16 cellular contexts compared by ENCODE assay signal in genomic region chr4:86271057-86271456, GRCh38.
DNase-seq lines count a peak whose midpoint lies in the region; ATAC-seq and TF ChIP-seq lines count a peak whose summit lies in the region.
"Had no signal": no experiment of that assay in that cellular context is flagged by ENCODE, and none has a peak within 500 bp of the region (broad histone marks: within the 10 kb centered on the region; RNA-seq: fewer than 3 reads in every experiment).

No MANE protein-coding gene starts in this region.

- H2AFZ ChIP-seq in SU-DHL-6 (ENCODE audit: low read depth, low read length, severe bottlenecking): no peak overlapping the region
- H2AFZ ChIP-seq: GM23248 had no signal

- ATAC-seq in GM19351 (IDR thresholded peaks at IDR 0.05; ENCODE audit: unreplicated experiment) (peak; percentile 43), HG03045 (IDR thresholded peaks at IDR 0.05; ENCODE audit: unreplicated experiment) (no peak)
- ATAC-seq: A549, HCT116 had no signal

- no peak for TF ChIP-seq POLR2A in uterus (IDR thresholded peaks at IDR 0.05)

- H3K79me2 ChIP-seq in SU-DHL-6 (ENCODE audit: insufficient read depth, low read length): peaks cover 25% of the 10 kb centered on the region

- TF ChIP-seq CTCF in SU-DHL-6 (IDR thresholded peaks at IDR 0.05; ENCODE audit: insufficient read depth, low read length, poor library complexity, severe bottlenecking) (no peak), uterus (IDR thresholded peaks at IDR 0.05) (no peak)

- H3K4me3 ChIP-seq in SU-DHL-6 (ENCODE audit: insufficient read depth, low read length, poor library complexity, severe bottlenecking): peak overlapping the region; percentile 14
- no peak overlapping the region for H3K4me3 ChIP-seq in uterus
- H3K4me3 ChIP-seq: A549, GM23248 had no signal

- no peaks in the 10 kb centered on the region for H3K4me1 ChIP-seq in uterus
- H3K4me1 ChIP-seq: A549, BE2C had no signal

- peak overlapping the region; percentile 91; the same call in 1 of the 2 replicates for H3K27ac ChIP-seq in SU-DHL-6 (ENCODE audit: low read depth, low read length)
- H3K27ac ChIP-seq in uterus: no peak overlapping the region
- H3K27ac ChIP-seq: A549, C4-2B, GM23248, KMS-11 had no signal

- H3K27me3 ChIP-seq in SU-DHL-6 (ENCODE audit: low read length) (no peaks in the 10 kb centered on the region), uterus (no peaks in the 10 kb centered on the region)
- H3K27me3 ChIP-seq: BE2C had no signal

- DNase-seq in HT1080 (ENCODE audit: low read depth) (peak; percentile 3), uterus (no peak), NOMO-1 treated with DMSO at 0.1 percent for 48 hours (lab: John Stamatoyannopoulos, UW; ENCODE audit: unreplicated experiment) (no peak), HuH-7 (ENCODE audit: low spot score) (no peak)
- DNase-seq: BE2C; CD4-positive, alpha-beta memory T cell; DMS153; DMS79 treated with DMSO at 0.1 percent for 48 hours; GM23248 had no signal

- no peak overlapping the region for H3K9ac ChIP-seq in SU-DHL-6 (ENCODE audit: low read length)
- H3K9ac ChIP-seq: GM23248, KMS-11 had no signal

- H3K9me3 ChIP-seq in SU-DHL-6 (ENCODE audit: insufficient read depth, low read length): no peaks in the 10 kb centered on the region
- H3K9me3 ChIP-seq in uterus: no peaks in the 10 kb centered on the region
- H3K9me3 ChIP-seq: A549, BE2C had no signal

- peak overlapping the region; percentile 85 for H3K4me2 ChIP-seq in SU-DHL-6 (ENCODE audit: low read depth, low read length, poor library complexity, severe bottlenecking)
- H3K4me2 ChIP-seq: A549, KMS-11 had no signal

- intact Hi-C loops in uterus (cut with DNase I; ENCODE audit: low total_unique reads): no loop called here

- H4K20me1 ChIP-seq in SU-DHL-6 (ENCODE audit: low read depth, low read length): no peaks in the 10 kb centered on the region

- H3K36me3 ChIP-seq in SU-DHL-6 (ENCODE audit: low read length): no peaks in the 10 kb centered on the region
- H3K36me3 ChIP-seq in uterus: no peaks in the 10 kb centered on the region
- H3K36me3 ChIP-seq: BE2C had no signal

- peaks cover 27% of the 10 kb centered on the region; the same call in 1 of the 2 replicates for H3F3A ChIP-seq in SU-DHL-6 (ENCODE audit: insufficient read depth)

- no peaks in the 10 kb centered on the region for H3K9me2 ChIP-seq in SU-DHL-6 (replicated peaks; ENCODE audit: insufficient read depth, low read length)
